In genomic region chr16:89445166-89445565, GRCh38 we compare ENCODE assay signal across 15 cellular contexts. TPM values are rescaled to one million over a fixed set of nuclear protein-coding genes. Genes with fewer than 3 reads are reported as not detected.
A peak's percentile ranks its signal among the peaks of the same experiment; 100 is the strongest.
DNase-seq lines count a peak whose midpoint lies in the region; ATAC-seq and TF ChIP-seq lines count a peak whose summit lies in the region.
"Had no signal": no experiment of that assay in that cellular context is flagged by ENCODE, and none has a peak within 500 bp of the region (broad histone marks: within the 10 kb centered on the region; RNA-seq: fewer than 3 reads in every experiment).

No MANE protein-coding gene starts in this region.

- peak overlapping the region; percentile 76 for H3K27ac Mint-ChIP-seq in activated naive CD8-positive, alpha-beta T cell
- no peak overlapping the region for H3K27ac Mint-ChIP-seq in activated naive CD8-positive, alpha-beta T cell treated with anti-CD3 and anti-CD28 coated beads for 36 hours
- H3K27ac Mint-ChIP-seq in endothelial cell (ENCODE audit: unreplicated experiment), result peak overlapping the region; percentile 61
- no peak overlapping the region for H3K27ac Mint-ChIP-seq in stimulated activated memory B cell treated with anti-CD40 and anti-IgM and Interleukin-4, amounts not matched to agents 10 μg/mL and 1 μg/mL and 100 μg/mL, for 72 hours

- H3K27ac ChIP-seq in OCI-LY7 (ENCODE audit: low read depth, low read length, poor library complexity, severe bottlenecking) (no peak overlapping the region), spleen (peak overlapping the region in 2 of 8 donors; percentile 25 to 43)
- H3K27ac ChIP-seq: tibial nerve had no signal

- peaks cover 46% of the 10 kb centered on the region for H3K4me1 ChIP-seq in OCI-LY7 (ENCODE audit: insufficient read depth, low read length, poor library complexity, severe bottlenecking)
- peaks cover 76 to 100% (median 98%) of the 10 kb centered on the region in 6 donors for H3K4me1 ChIP-seq in spleen

- H3K9me3 ChIP-seq in OCI-LY7 (ENCODE audit: low read length), result no peaks in the 10 kb centered on the region
- no peaks in the 10 kb centered on the region for H3K9me3 ChIP-seq in spleen
- H3K9me3 ChIP-seq: HAP-1, tibial nerve had no signal

- H3K36me3 ChIP-seq in OCI-LY7 (ENCODE audit: insufficient read depth, low read length), result peaks cover 8% of the 10 kb centered on the region
- peaks cover 0 to 1% (median 0%) of the 10 kb centered on the region in 6 donors for H3K36me3 ChIP-seq in spleen
- H3K36me3 ChIP-seq: HAP-1, tibial nerve had no signal

- peak overlapping the region; percentile 60 for H3K4me3 Mint-ChIP-seq in activated naive CD8-positive, alpha-beta T cell
- H3K4me3 Mint-ChIP-seq in activated naive CD8-positive, alpha-beta T cell treated with anti-CD3 and anti-CD28 coated beads for 36 hours, result no peak overlapping the region
- H3K4me3 Mint-ChIP-seq in endothelial cell (ENCODE audit: unreplicated experiment), result no peak overlapping the region
- H3K4me3 Mint-ChIP-seq in stimulated activated memory B cell treated with anti-CD40 and anti-IgM and Interleukin-4, amounts not matched to agents 10 μg/mL and 1 μg/mL and 100 μg/mL, for 72 hours, result no peak overlapping the region
- H3K4me3 Mint-ChIP-seq: activated T-cell treated with anti-CD3 and anti-CD28 coated beads, Interleukin-2, amount 50 U/mL, for 4 hours had no signal

- CTCF ChIA-PET in OCI-LY7 (lab: Charles Lee; ENCODE audit: unreplicated experiment), result interaction anchor here (1.7 kb wide), 1 partner anchor 10 kb away, joined by 8 read pairs; no protein-coding TSS in a partner anchor

- DNase-seq in activated naive CD8-positive, alpha-beta T cell treated with anti-CD3 and anti-CD28 coated beads for 36 hours, result no peak
- DNase-seq in OCI-LY7 (ENCODE audit: low spot score) (no peak), endothelial cell (ENCODE audit: low spot score) (no peak), spleen (peak; percentile 6), SK-N-DZ (ENCODE audit: low spot score) (no peak)
- DNase-seq: activated CD4-positive, CD25-positive, alpha-beta regulatory T cell; activated T-cell treated with anti-CD3 and anti-CD28 coated beads, Interleukin-2, amount 50 U/mL, for 4 hours; DMS153; effector CD4-positive, alpha-beta T cell; stimulated activated CD4-positive, alpha-beta T cell treated with anti-CD3 and anti-CD28 coated beads, Interleukin-15, amount 100 ng/mL, for 24 hours had no signal

- no peaks in the 10 kb centered on the region for H3K9me3 Mint-ChIP-seq in activated naive CD8-positive, alpha-beta T cell (ENCODE audit: low read depth)
- no peaks in the 10 kb centered on the region for H3K9me3 Mint-ChIP-seq in activated naive CD8-positive, alpha-beta T cell treated with anti-CD3 and anti-CD28 coated beads for 36 hours
- H3K9me3 Mint-ChIP-seq in endothelial cell (ENCODE audit: unreplicated experiment), result no peaks in the 10 kb centered on the region
- H3K9me3 Mint-ChIP-seq in stimulated activated memory B cell treated with anti-CD40 and anti-IgM and Interleukin-4, amounts not matched to agents 10 μg/mL and 1 μg/mL and 100 μg/mL, for 72 hours, result no peaks in the 10 kb centered on the region
- H3K9me3 Mint-ChIP-seq: activated T-cell treated with anti-CD3 and anti-CD28 coated beads, Interleukin-2, amount 50 U/mL, for 4 hours had no signal

- no peak for TF ChIP-seq CTCF in OCI-LY7 (conservative IDR thresholded peaks at IDR 0.05; ENCODE audit: low read length)
- no peak for TF ChIP-seq CTCF in endothelial cell (IDR thresholded peaks at IDR 0.05; ENCODE audit: unreplicated experiment)
- no peak for TF ChIP-seq CTCF in spleen (IDR thresholded peaks at IDR 0.05 in 8 of 11, conservative IDR thresholded peaks at IDR 0.05 in 3 of 11)

- no peak overlapping the region for H2AFZ ChIP-seq in OCI-LY7 (ENCODE audit: low read length)

- no TSS peak for BruUV-seq in OCI-LY7 (replicated peaks; lab: Mats Ljungman, UMichigan)

- POLR2A ChIA-PET in OCI-LY7 (lab: Charles Lee), result no interaction called here

- H3K4me1 Mint-ChIP-seq in activated naive CD8-positive, alpha-beta T cell (ENCODE audit: low read depth), result peaks cover 91% of the 10 kb centered on the region
- H3K4me1 Mint-ChIP-seq in activated naive CD8-positive, alpha-beta T cell treated with anti-CD3 and anti-CD28 coated beads for 36 hours, result peaks cover 90% of the 10 kb centered on the region
- H3K4me1 Mint-ChIP-seq in endothelial cell (ENCODE audit: unreplicated experiment), result peaks cover 71% of the 10 kb centered on the region
- H3K4me1 Mint-ChIP-seq in stimulated activated memory B cell treated with anti-CD40 and anti-IgM and Interleukin-4, amounts not matched to agents 10 μg/mL and 1 μg/mL and 100 μg/mL, for 72 hours, result peaks cover 81% of the 10 kb centered on the region

- H3K27me3 ChIP-seq in spleen (replicated peaks in 1 of 7), result no peaks in the 10 kb centered on the region
- H3K27me3 ChIP-seq: tibial nerve had no signal

- H3K36me3 Mint-ChIP-seq in activated naive CD8-positive, alpha-beta T cell, result no peaks in the 10 kb centered on the region
- peaks cover 23% of the 10 kb centered on the region for H3K36me3 Mint-ChIP-seq in activated naive CD8-positive, alpha-beta T cell treated with anti-CD3 and anti-CD28 coated beads for 36 hours
- H3K36me3 Mint-ChIP-seq in endothelial cell (ENCODE audit: low read depth, unreplicated experiment), result peaks cover 3% of the 10 kb centered on the region
- H3K36me3 Mint-ChIP-seq in stimulated activated memory B cell treated with anti-CD40 and anti-IgM and Interleukin-4, amounts not matched to agents 10 μg/mL and 1 μg/mL and 100 μg/mL, for 72 hours, result peaks cover 14% of the 10 kb centered on the region

- peaks cover 39% of the 10 kb centered on the region for H4K20me1 ChIP-seq in OCI-LY7 (ENCODE audit: insufficient read depth, low read length)

- intact Hi-C loops in OCI-LY7 (cut with micrococcal nuclease; ENCODE audit: unreplicated experiment) (no loop called here), spleen (cut with DNase I; ENCODE audit: low total_unique reads) (no loop called here)

- no peak overlapping the region for H3K4me3 ChIP-seq in OCI-LY7 (ENCODE audit: low read depth, low read length, poor library complexity, severe bottlenecking)
- H3K4me3 ChIP-seq in spleen, result no peak overlapping the region
- H3K4me3 ChIP-seq: HAP-1, tibial nerve had no signal

- ATAC-seq in GM19452 (IDR thresholded peaks at IDR 0.05; ENCODE audit: unreplicated experiment), result no peak
- no peak for ATAC-seq in stimulated activated memory B cell treated with anti-CD40 and anti-IgM and Interleukin-4, amounts not matched to agents 10 μg/mL and 1 μg/mL and 100 μg/mL, for 72 hours
- ATAC-seq: activated T-cell treated with anti-CD3 and anti-CD28 coated beads, Interleukin-2, amount 50 U/mL, for 4 hours had no signal

- TF ChIP-seq POLR2A in spleen (IDR thresholded peaks at IDR 0.05), result no peak

- H3K4me2 ChIP-seq in OCI-LY7 (ENCODE audit: low read length), result peak overlapping the region; percentile 8; the same call in 1 of the 2 replicates

- H3K9me2 ChIP-seq in OCI-LY7 (ENCODE audit: insufficient read depth, low read length), result no peaks in the 10 kb centered on the region

- no peaks in the 10 kb centered on the region for H3K27me3 Mint-ChIP-seq in activated naive CD8-positive, alpha-beta T cell
- no peaks in the 10 kb centered on the region for H3K27me3 Mint-ChIP-seq in activated naive CD8-positive, alpha-beta T cell treated with anti-CD3 and anti-CD28 coated beads for 36 hours
- peaks cover 23% of the 10 kb centered on the region for H3K27me3 Mint-ChIP-seq in endothelial cell (ENCODE audit: unreplicated experiment)
- H3K27me3 Mint-ChIP-seq in stimulated activated memory B cell treated with anti-CD40 and anti-IgM and Interleukin-4, amounts not matched to agents 10 μg/mL and 1 μg/mL and 100 μg/mL, for 72 hours, result no peaks in the 10 kb centered on the region

- H3K79me2 ChIP-seq in OCI-LY7 (ENCODE audit: insufficient read depth, low read depth, low read length), result peaks cover 100% of the 10 kb centered on the region

- 77 to 90% (median 78%) methylated on average over 5 of the region's 5 CpGs for WGBS in spleen, 5 donors

RNA-seq across cellular contexts. Expression of gene ANKRD11, which starts 45.2 kb away (rescaled TPM):
- 100 to 1,000 TPM; 129 to 142 TPM for total RNA-seq in activated naive CD8-positive, alpha-beta T cell treated with anti-CD3 and anti-CD28 coated beads for 36 hours
- 87.0 and 89.1 TPM in 2 replicates for total RNA-seq in OCI-LY7 (2014; rRNA removed; shearing (Covaris generic))
- total RNA-seq in OCI-LY7 (2022) (247 and 251 TPM in 2 replicates), endothelial cell (ENCODE audit: unreplicated experiment) (165 TPM), spleen (100 to 1,000 TPM; 105 to 203 (median 136) TPM)
- polyA plus RNA-seq in spleen, result 10 to 100 TPM; 29.0 to 60.0 (median 37.8) TPM
- polyA plus RNA-seq in SK-N-DZ (2014; cell fraction: cytosol; rRNA removed), result 47.7 and 51.2 TPM in 2 replicates
- polyA plus RNA-seq in SK-N-DZ (2014; cell fraction: nucleus; rRNA removed), result 95.8 and 176 TPM in 2 replicates

Comparison
In these comparisons a context has a peak if more than half of its experiments do, and no peak if none do; other contexts are left out.
1. H3K27ac Mint-ChIP-seq: peak in activated naive CD8-positive, alpha-beta T cell (single experiment) and endothelial cell (single experiment); none in activated naive CD8-positive, alpha-beta T cell treated with anti-CD3 and anti-CD28 coated beads for 36 hours (single experiment) and stimulated activated memory B cell treated with anti-CD40 and anti-IgM and Interleukin-4, amounts not matched to agents 10 μg/mL and 1 μg/mL and 100 μg/mL, for 72 hours (single experiment).